ENCODE assay signal across 1 cellular context in the genomic region with DNA sequence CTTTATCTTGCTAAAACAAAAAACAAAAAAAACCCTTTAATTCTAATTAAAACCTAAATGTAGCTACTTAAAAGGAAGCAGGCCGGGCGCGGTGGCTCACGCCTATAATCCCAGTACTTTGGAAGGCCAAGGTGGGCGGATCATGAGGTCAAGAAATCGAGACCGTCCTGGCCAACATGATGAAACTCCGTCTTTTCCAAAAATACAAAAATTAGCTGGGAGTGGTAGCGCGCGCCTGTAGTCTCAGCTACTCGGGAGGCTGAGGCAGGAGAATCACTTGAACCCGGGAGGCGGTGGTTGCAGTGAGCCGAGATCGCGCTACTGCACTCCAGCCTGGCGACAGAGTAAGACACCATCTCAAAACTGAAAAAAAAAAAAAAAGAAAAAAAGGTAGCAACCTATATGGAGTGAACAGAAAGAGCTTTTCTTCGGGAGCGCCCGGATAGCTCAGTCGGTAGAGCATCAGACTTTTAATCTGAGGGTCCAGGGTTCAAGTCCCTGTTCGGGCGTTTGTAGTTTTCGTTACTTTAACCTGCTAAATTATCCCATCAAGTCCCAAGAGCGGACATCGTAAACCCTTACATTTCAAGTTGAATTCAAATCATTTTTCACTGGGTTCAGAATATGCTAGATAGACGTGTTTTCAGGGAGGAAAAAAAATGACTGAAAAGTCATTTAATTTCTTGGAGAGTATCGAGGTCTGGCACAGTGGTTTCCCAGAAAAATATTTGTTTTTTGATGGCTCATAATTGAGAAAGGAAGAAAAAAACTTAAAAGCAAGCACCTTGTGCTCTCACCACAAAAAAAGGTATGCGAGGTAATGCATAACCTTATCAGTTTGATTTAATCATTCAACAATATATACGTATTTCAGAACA.
TF ChIP-seq lines count a peak whose summit lies in the region.

No MANE protein-coding gene starts in this region.

TF ChIP-seq in Ishikawa, 13 proteins besides CTCF, POLR2A, EP300 and RAD21 (continued from another document):
- TF ChIP-seq, protein P1, sequence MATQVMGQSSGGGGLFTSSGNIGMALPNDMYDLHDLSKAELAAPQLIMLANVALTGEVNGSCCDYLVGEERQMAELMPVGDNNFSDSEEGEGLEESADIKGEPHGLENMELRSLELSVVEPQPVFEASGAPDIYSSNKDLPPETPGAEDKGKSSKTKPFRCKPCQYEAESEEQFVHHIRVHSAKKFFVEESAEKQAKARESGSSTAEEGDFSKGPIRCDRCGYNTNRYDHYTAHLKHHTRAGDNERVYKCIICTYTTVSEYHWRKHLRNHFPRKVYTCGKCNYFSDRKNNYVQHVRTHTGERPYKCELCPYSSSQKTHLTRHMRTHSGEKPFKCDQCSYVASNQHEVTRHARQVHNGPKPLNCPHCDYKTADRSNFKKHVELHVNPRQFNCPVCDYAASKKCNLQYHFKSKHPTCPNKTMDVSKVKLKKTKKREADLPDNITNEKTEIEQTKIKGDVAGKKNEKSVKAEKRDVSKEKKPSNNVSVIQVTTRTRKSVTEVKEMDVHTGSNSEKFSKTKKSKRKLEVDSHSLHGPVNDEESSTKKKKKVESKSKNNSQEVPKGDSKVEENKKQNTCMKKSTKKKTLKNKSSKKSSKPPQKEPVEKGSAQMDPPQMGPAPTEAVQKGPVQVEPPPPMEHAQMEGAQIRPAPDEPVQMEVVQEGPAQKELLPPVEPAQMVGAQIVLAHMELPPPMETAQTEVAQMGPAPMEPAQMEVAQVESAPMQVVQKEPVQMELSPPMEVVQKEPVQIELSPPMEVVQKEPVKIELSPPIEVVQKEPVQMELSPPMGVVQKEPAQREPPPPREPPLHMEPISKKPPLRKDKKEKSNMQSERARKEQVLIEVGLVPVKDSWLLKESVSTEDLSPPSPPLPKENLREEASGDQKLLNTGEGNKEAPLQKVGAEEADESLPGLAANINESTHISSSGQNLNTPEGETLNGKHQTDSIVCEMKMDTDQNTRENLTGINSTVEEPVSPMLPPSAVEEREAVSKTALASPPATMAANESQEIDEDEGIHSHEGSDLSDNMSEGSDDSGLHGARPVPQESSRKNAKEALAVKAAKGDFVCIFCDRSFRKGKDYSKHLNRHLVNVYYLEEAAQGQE (IDR thresholded peaks at IDR 0.05; ENCODE audit: low read depth): no peak
- TF ChIP-seq TAF1 (IDR thresholded peaks at IDR 0.05; ENCODE audit: low read depth): no peak
- no peak for TF ChIP-seq ZBTB7A (IDR thresholded peaks at IDR 0.05; ENCODE audit: low read depth)
- peak; percentile 41; the same call in 1 of the 2 replicates for TF ChIP-seq TCF12 (IDR thresholded peaks at IDR 0.05; ENCODE audit: low read depth)
- TF ChIP-seq NFIC (IDR thresholded peaks at IDR 0.05): no peak
- TF ChIP-seq YY1 (IDR thresholded peaks at IDR 0.05; ENCODE audit: low read depth): 0 out of 2 replicates have a peak, but pooled peaks have one; percentile 0
- TF ChIP-seq CREB1 (IDR thresholded peaks at IDR 0.05; ENCODE audit: low read depth): no peak
- TF ChIP-seq FOXM1 (IDR thresholded peaks at IDR 0.05; ENCODE audit: borderline replicate concordance, low read depth): 0 out of 2 replicates have a peak, but pooled peaks have one; percentile 30
- TF ChIP-seq, protein P2, sequence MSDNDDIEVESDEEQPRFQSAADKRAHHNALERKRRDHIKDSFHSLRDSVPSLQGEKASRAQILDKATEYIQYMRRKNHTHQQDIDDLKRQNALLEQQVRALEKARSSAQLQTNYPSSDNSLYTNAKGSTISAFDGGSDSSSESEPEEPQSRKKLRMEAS (IDR thresholded peaks at IDR 0.05): peak; percentile 33; the same call in 1 of the 2 replicates
TF ChIP-seq in Ishikawa: peak in this region for 5.
